In genomic region chr1:1692714-1693647, GRCh38 we compare ENCODE assay signal across 8 cellular contexts. TPM values are rescaled to one million over a fixed set of nuclear protein-coding genes. Genes with fewer than 3 reads are reported as not detected.
DNase-seq lines count a peak whose midpoint lies in the region; ATAC-seq lines count a peak whose summit lies in the region.
"Not testable (repeated sequence)": the region's sequence is repeated elsewhere in the genome, so short reads cannot be mapped to it uniquely, and the experiment has no call there.

Gene SLC35E2B (minus strand): TSS chr1:1692795. CDS start chr1:1676699, 16,096 bp downstream.

- H3K36me3 ChIP-seq in urinary bladder (ENCODE audit: insufficient read depth): not testable (repeated sequence)

- peak; percentile 78 for ATAC-seq in GM18498 (IDR thresholded peaks at IDR 0.05; ENCODE audit: unreplicated experiment)
- peak; percentile 69 for ATAC-seq in HG02938 (IDR thresholded peaks at IDR 0.05; ENCODE audit: unreplicated experiment)
- ATAC-seq in left ventricle myocardium superior: peak; percentile 93

- peak within 1 kb of the TSS; percentile 49 for H3K4me3 ChIP-seq in urinary bladder (ENCODE audit: low read depth, low read length)

- under 1% methylated on average over 23 of the region's 98 CpGs for WGBS in urinary bladder

- H3K27ac ChIP-seq in urinary bladder (ENCODE audit: low read depth): peak within 1 kb of the TSS; percentile 85

- not testable (repeated sequence) for H3K4me1 ChIP-seq in urinary bladder (ENCODE audit: insufficient read depth)

- DNase-seq in NCI-H187 (lab: John Stamatoyannopoulos, UW) (peak; percentile 86 to 94), T-helper 2 cell (peak; percentile 70 to 98 (median 93)), amniotic stem cell (lab: John Stamatoyannopoulos, UW) (peak; percentile 84), left ventricle myocardium superior (peak; percentile 93), putamen (ENCODE audit: low spot score) (peak; percentile 91)

- intact Hi-C loops in left ventricle myocardium superior (cut with micrococcal nuclease): not testable (repeated sequence)

RNA-seq across cellular contexts. Expression of gene SLC35E2B, which starts in this region (rescaled TPM):
- total RNA-seq in left ventricle myocardium superior (25.3 TPM), urinary bladder (29.9 TPM)
- 34.5 TPM for polyA plus RNA-seq in urinary bladder

Comparison
In these comparisons a context has a peak if more than half of its experiments do, and no peak if none do; other contexts are left out.
1. Peak in every context shown above with its lines: DNase-seq, ATAC-seq, H3K4me3 ChIP-seq and H3K27ac ChIP-seq.